ENCODE assay signal across 1 cellular context in genomic region chr21:42461185-42461520, GRCh38.
TF ChIP-seq lines count a peak whose summit lies in the region.

No MANE protein-coding gene starts in this region.

TF ChIP-seq in HepG2, 621 proteins besides CTCF, POLR2A, EP300 and RAD21:
- TF ChIP-seq ELF4 (CRISPR knock-in tag; IDR thresholded peaks at IDR 0.05; ENCODE audit: borderline replicate concordance) (no peak), ZSCAN30 (CRISPR knock-in tag; IDR thresholded peaks at IDR 0.05) (no peak), RBFOX2 (IDR thresholded peaks at IDR 0.05; ENCODE audit: low read depth, low read length) (no peak), ZNF234 (CRISPR knock-in tag; conservative IDR thresholded peaks at IDR 0.05) (no peak)
